10 cellular contexts compared by ENCODE assay signal in genomic region chr10:78913219-78914059, GRCh38.
DNase-seq lines count a peak whose midpoint lies in the region; ATAC-seq and TF ChIP-seq lines count a peak whose summit lies in the region.
"Had no signal": no experiment of that assay in that cellular context is flagged by ENCODE, and none has a peak within 500 bp of the region (broad histone marks: within the 10 kb centered on the region; RNA-seq: fewer than 3 reads in every experiment).

No MANE protein-coding gene starts in this region.

- no peak for TF ChIP-seq CTCF in tibial artery (IDR thresholded peaks at IDR 0.05)
- TF ChIP-seq CTCF in GM13977 (IDR thresholded peaks at IDR 0.05; ENCODE audit: extremely low read depth, insufficient read depth, missing control alignments) = no peak

- no peaks in the 10 kb centered on the region for H3K9me2 ChIP-seq in Karpas-422 (replicated peaks; ENCODE audit: insufficient read depth, low read length)

- no peaks in the 10 kb centered on the region for H3K27me3 ChIP-seq in Karpas-422 (ENCODE audit: low read length)
- no peaks in the 10 kb centered on the region for H3K27me3 ChIP-seq in tibial artery
- H3K27me3 ChIP-seq: ovary had no signal

- peak overlapping the region; percentile 94 for H3K27ac ChIP-seq in Karpas-422 (ENCODE audit: low read length)
- no peak overlapping the region for H3K27ac ChIP-seq in tibial artery
- H3K27ac ChIP-seq: ovary, SK-N-MC had no signal

- H2AFZ ChIP-seq in Karpas-422 (ENCODE audit: low read length) = no peak overlapping the region

- H3K4me3 ChIP-seq in Karpas-422 (ENCODE audit: low read length) = peak overlapping the region; percentile 41; the same call in 1 of the 2 replicates
- no peak overlapping the region for H3K4me3 ChIP-seq in tibial artery
- H3K4me3 ChIP-seq: ovary, SK-N-MC had no signal

- ATAC-seq in sciatic nerve = peak; percentile 27
- ATAC-seq in GM18909 (IDR thresholded peaks at IDR 0.05; ENCODE audit: poor library complexity, unreplicated experiment) = no peak

- H3K9ac ChIP-seq in Karpas-422 (ENCODE audit: low read length) = peak overlapping the region; percentile 67

- no peaks in the 10 kb centered on the region for H4K20me1 ChIP-seq in Karpas-422 (ENCODE audit: insufficient read depth, low read depth, low read length)

- no peaks in the 10 kb centered on the region for H3K79me2 ChIP-seq in Karpas-422 (ENCODE audit: low read length)

- peak; percentile 92 for DNase-seq in Karpas-422
- peak; percentile 94 for DNase-seq in NCI-H82 (lab: John Stamatoyannopoulos, UW)
- peak; percentile 64 to 99 (median 94) for DNase-seq in hypothalamus (lab: John Stamatoyannopoulos, UW)
- DNase-seq in sciatic nerve (ENCODE audit: low spot score) = peak; percentile 78
- DNase-seq in tibial artery = no peak
- no peak for DNase-seq in NK-92 treated with Interleukin-12 subunit alpha and Interleukin-12 subunit beta, amount 100 ng/mL, for 24 hours (lab: John Stamatoyannopoulos, UW)
- no peak for DNase-seq in GM13977 (ENCODE audit: low spot score)

- H3K4me1 ChIP-seq in Karpas-422 (ENCODE audit: low read length) (peaks cover 86% of the 10 kb centered on the region), tibial artery (no peaks in the 10 kb centered on the region)

- intact Hi-C loops in sciatic nerve (cut with DNase I) = no loop called here
- intact Hi-C loops in tibial artery (cut with DNase I; ENCODE audit: low total_unique reads) = no loop called here

- H3K36me3 ChIP-seq in Karpas-422 (ENCODE audit: insufficient read depth, low read length) (no peaks in the 10 kb centered on the region), tibial artery (no peaks in the 10 kb centered on the region)
- H3K36me3 ChIP-seq: ovary had no signal

- H3K9me3 ChIP-seq in Karpas-422 (ENCODE audit: low read length) (no peaks in the 10 kb centered on the region), tibial artery (no peaks in the 10 kb centered on the region)
- H3K9me3 ChIP-seq: ovary had no signal

- peak overlapping the region; percentile 64 for H3K4me2 ChIP-seq in Karpas-422 (ENCODE audit: low read depth, low read length, poor library complexity, severe bottlenecking)

- in situ Hi-C loops in GM13977 (cut with MboI; ENCODE audit: low pct_unique_long_range_greater_than_20kb, low sequenced_read_pairs, unreplicated experiment) = no loop called here

Comparison
In these comparisons a context has a peak if more than half of its experiments do, and no peak if none do; other contexts are left out.
1. DNase-seq: peak in Karpas-422 (single experiment), NCI-H82 (single experiment), hypothalamus (51 of 51) and sciatic nerve (single experiment); none in tibial artery (0 of 2), NK-92 treated with Interleukin-12 subunit alpha and Interleukin-12 subunit beta, amount 100 ng/mL, for 24 hours (single experiment) and GM13977 (single experiment).